Comparison of ENCODE assay signal across 30 cellular contexts in genomic region chr7:13034693-13035092, GRCh38.
"Had no signal": no experiment of that assay in that cellular context is flagged by ENCODE, and none has a peak within 500 bp of the region (broad histone marks: within the 10 kb centered on the region; RNA-seq: fewer than 3 reads in every experiment).

No MANE protein-coding gene starts in this region.

- H3K9me3 ChIP-seq: psoas muscle, upper lobe of right lung had no signal

- H3K4me1 ChIP-seq: parathyroid adenoma, psoas muscle, upper lobe of right lung had no signal

- H3K27me3 ChIP-seq: brain microvascular endothelial cell, upper lobe of right lung had no signal

- H3K4me2 ChIP-seq: smooth muscle cell had no signal

- H3K79me2 ChIP-seq: parathyroid adenoma had no signal

- H3K9ac ChIP-seq: parathyroid adenoma had no signal

- H3K27ac ChIP-seq: brain microvascular endothelial cell, left ventricle myocardium inferior, parathyroid adenoma, psoas muscle, upper lobe of right lung had no signal

- FAIRE-seq: astrocyte had no signal

- H2AFZ ChIP-seq: parathyroid adenoma had no signal

- H3K36me3 ChIP-seq: brain microvascular endothelial cell, left ventricle myocardium inferior, upper lobe of right lung had no signal

- ATAC-seq: activated CD8-positive, alpha-beta T cell treated with anti-CD3 and anti-CD28 coated beads for 36 hours; activated T-cell treated with anti-CD3 and anti-CD28 coated beads, Interleukin-2, amount 50 U/mL, for 4 hours; activated T-helper 17 cell treated with anti-CD3 and anti-CD28 coated beads, Interleukin-2, amount 50 U/mL, for 72 hours; esophagus mucosa; psoas muscle; stimulated activated memory B cell treated with anti-CD40 and anti-IgM and Interleukin-4, amounts not matched to agents 10 μg/mL and 1 μg/mL and 100 μg/mL, for 72 hours; stimulated activated naive CD8-positive, alpha-beta T cell treated with anti-CD3 and anti-CD28 coated beads, Interleukin-15, amount 100 ng/mL, for 72 hours had no signal

- DNase-seq: activated CD4-positive, alpha-beta T cell treated with anti-CD3 and anti-CD28 coated beads, Interleukin-2, amount 50 U/mL, for 1 hour; activated CD8-positive, alpha-beta T cell treated with anti-CD3 and anti-CD28 coated beads for 36 hours; activated gamma-delta T cell treated with Interleukin-2 at 50 U/mL for 16 hours; activated naive CD4-positive, alpha-beta T cell treated with anti-CD3 and anti-CD28 coated beads, Interleukin-2, amount 50 U/mL, for 16 hours; activated T-cell treated with anti-CD3 and anti-CD28 coated beads, Interleukin-2, amount 50 U/mL, for 4 hours; amniotic stem cell; brain microvascular endothelial cell; caudate nucleus; foreskin fibroblast; head of caudate nucleus; hypothalamus; islet precursor cell; left ventricle myocardium inferior; naive B cell; occipital lobe; psoas muscle; stimulated activated CD4-positive, alpha-beta T cell treated with anti-CD3 and anti-CD28 coated beads, Interleukin-1b, Interleukin-23, amount 100 ng/mL, for 48 hours; stimulated activated CD4-positive, alpha-beta T cell treated with anti-CD3 and anti-CD28 coated beads, Interleukin-4, amount 100 ng/mL, for 4 hours; stimulated activated CD8-positive, alpha-beta memory T cell treated with anti-CD3 and anti-CD28 coated beads, Interleukin-4, amount 100 ng/mL, for 48 hours; stimulated activated naive CD8-positive, alpha-beta T cell treated with anti-CD3 and anti-CD28 coated beads, Interleukin-15, amount 100 ng/mL, for 72 hours; substantia nigra; T-helper 9 cell; upper lobe of right lung had no signal

- H3K4me3 ChIP-seq: left ventricle myocardium inferior, lung, psoas muscle, smooth muscle cell, upper lobe of right lung had no signal
